23 cellular contexts compared by ENCODE assay signal in genomic region chr19:48053856-48054255, GRCh38. TPM values are rescaled to one million over a fixed set of nuclear protein-coding genes. Genes with fewer than 3 reads are reported as not detected.
A peak's percentile ranks its signal among the peaks of the same experiment; 100 is the strongest.
DNase-seq lines count a peak whose midpoint lies in the region; ATAC-seq, FAIRE-seq and TF ChIP-seq lines count a peak whose summit lies in the region.
"Had no signal": no experiment of that assay in that cellular context is flagged by ENCODE, and none has a peak within 500 bp of the region (broad histone marks: within the 10 kb centered on the region; RNA-seq: fewer than 3 reads in every experiment).

No MANE protein-coding gene starts in this region.

- no peak for TF ChIP-seq CTCF in bronchial epithelial cell (IDR thresholded peaks at IDR 0.05; ENCODE audit: insufficient read depth, low read length, severe bottlenecking)
- no peak for TF ChIP-seq CTCF in keratinocyte (optimal IDR thresholded peaks at IDR 0.05 in 1 of 3, IDR thresholded peaks at IDR 0.05 in 1 of 3, conservative IDR thresholded peaks at IDR 0.05 in 1 of 3; ENCODE audit: extremely low read depth in 1 of 3, insufficient read depth in 2 of 3, low read length in 3 of 3)
- no peak for TF ChIP-seq CTCF in WERI-Rb-1 (IDR thresholded peaks at IDR 0.05; ENCODE audit: low read depth, low read length)
- no peak for TF ChIP-seq CTCF in heart right ventricle (IDR thresholded peaks at IDR 0.05)
- TF ChIP-seq CTCF in Peyer's patch (IDR thresholded peaks at IDR 0.05) = no peak

- no peak overlapping the region for H3K4me3 ChIP-seq in bronchial epithelial cell (ENCODE audit: low read depth, low read length)
- H3K4me3 ChIP-seq in keratinocyte (ENCODE audit: control insufficient read depth in 2 of 3, extremely low read depth in 1 of 3, insufficient read depth in 2 of 3, low read depth in 1 of 3, low read length in 3 of 3) = no peak overlapping the region
- no peak overlapping the region for H3K4me3 ChIP-seq in WERI-Rb-1 (ENCODE audit: low read depth, low read length)
- H3K4me3 ChIP-seq in heart right ventricle = no peak overlapping the region
- H3K4me3 ChIP-seq in Peyer's patch = no peak overlapping the region
- H3K4me3 ChIP-seq: BLaER1, SK-N-MC had no signal

- DNase-seq in ELR (ENCODE audit: low read depth) (peak; percentile 14), M059J (ENCODE audit: low read depth) (peak; percentile 80), bronchial epithelial cell (ENCODE audit: low read depth) (peak; percentile 82), keratinocyte (ENCODE audit: low read depth, low spot score) (peak; percentile 30), WERI-Rb-1 (no peak), SW 1271 (lab: John Stamatoyannopoulos, UW) (no peak), heart right ventricle (no peak), Peyer's patch (no peak)
- DNase-seq: CD4-positive, alpha-beta memory T cell; DMS153; H9; NCI-H1417; NCI-H187; NCI-H2107; NCI-H510A treated with DMSO at 0.1 percent for 48 hours; NCI-H82; PC-3; Right ventricle myocardium superior had no signal

- WGBS in heart right ventricle, 2 donors = 85 to 92% methylated on average over 5 of the region's 5 CpGs

- dilution Hi-C loops in keratinocyte (cut with MboI; ENCODE audit: extremely low pct_ligation_motif_present, low sequenced_read_pairs) = no loop called here

- no peaks in the 10 kb centered on the region for H3K79me2 ChIP-seq in keratinocyte (ENCODE audit: control insufficient read depth, insufficient read depth, low read length)

- H3K9ac ChIP-seq in keratinocyte (ENCODE audit: control insufficient read depth, extremely low read depth, insufficient read depth, low read length) = no peak overlapping the region
- H3K9ac ChIP-seq: BLaER1 had no signal

- H3K4me2 ChIP-seq in keratinocyte (ENCODE audit: control insufficient read depth, extremely low read depth, insufficient read depth, low read depth, low read length) = no peak overlapping the region
- H3K4me2 ChIP-seq: BLaER1 had no signal

- no peak for TF ChIP-seq POLR2A in Peyer's patch (IDR thresholded peaks at IDR 0.05)

- FAIRE-seq in bronchial epithelial cell (lab: Jason Lieb, UNC) = no peak
- no peak for FAIRE-seq in keratinocyte (lab: Jason Lieb, UNC)

- H2AFZ ChIP-seq in keratinocyte (ENCODE audit: control insufficient read depth, low read length) = no peak overlapping the region

- intact Hi-C loops in heart right ventricle (cut with DNase I) = loop anchor here in 1 of 10 donors (10.0 kb wide), 1 partner anchor 599 kb away; no protein-coding TSS in a partner anchor

- H3K9me3 ChIP-seq in keratinocyte (ENCODE audit: control insufficient read depth, low read depth, low read length) (peaks cover 5% of the 10 kb centered on the region), WERI-Rb-1 (ENCODE audit: severe bottlenecking) (peaks cover 6% of the 10 kb centered on the region), heart right ventricle (no peaks in the 10 kb centered on the region), Peyer's patch (no peaks in the 10 kb centered on the region)

- H3K27ac ChIP-seq in keratinocyte (ENCODE audit: control insufficient read depth, insufficient read depth, low read length) (no peak overlapping the region), WERI-Rb-1 (no peak overlapping the region), heart right ventricle (no peak overlapping the region), Peyer's patch (no peak overlapping the region)
- H3K27ac ChIP-seq: BLaER1, SK-N-MC had no signal

- no peaks in the 10 kb centered on the region for H4K20me1 ChIP-seq in keratinocyte (ENCODE audit: control insufficient read depth, extremely low read depth, insufficient read depth, low read length)
- H4K20me1 ChIP-seq: BLaER1 had no signal

- no peaks in the 10 kb centered on the region for H3K9me1 ChIP-seq in keratinocyte (ENCODE audit: control insufficient read depth, extremely low read depth, insufficient read depth, low read length)

- ATAC-seq in heart right ventricle = no peak
- ATAC-seq: PC-3 had no signal

- H3K4me1 ChIP-seq in keratinocyte (ENCODE audit: control insufficient read depth, extremely low read depth, insufficient read depth, low read length) = peaks cover 3% of the 10 kb centered on the region
- H3K4me1 ChIP-seq in heart right ventricle = no peaks in the 10 kb centered on the region
- no peaks in the 10 kb centered on the region for H3K4me1 ChIP-seq in Peyer's patch
- H3K4me1 ChIP-seq: BLaER1 had no signal

- H3K36me3 ChIP-seq in bronchial epithelial cell (ENCODE audit: control insufficient read depth, insufficient read depth, low read length) = no peaks in the 10 kb centered on the region
- no peaks in the 10 kb centered on the region for H3K36me3 ChIP-seq in keratinocyte (ENCODE audit: control insufficient read depth in 2 of 2, extremely low read depth in 1 of 2, insufficient read depth in 2 of 2, low read length in 2 of 2)
- H3K36me3 ChIP-seq in WERI-Rb-1 = no peaks in the 10 kb centered on the region
- peaks cover 0 to 88% (median 18%) of the 10 kb centered on the region in 9 donors for H3K36me3 ChIP-seq in heart right ventricle
- no peaks in the 10 kb centered on the region for H3K36me3 ChIP-seq in Peyer's patch
- H3K36me3 ChIP-seq: BLaER1 had no signal

- no peaks in the 10 kb centered on the region for H3K27me3 ChIP-seq in bronchial epithelial cell (ENCODE audit: control insufficient read depth, insufficient read depth, low read length)
- H3K27me3 ChIP-seq in keratinocyte (ENCODE audit: control insufficient read depth, extremely low read depth, insufficient read depth, low read length) = no peaks in the 10 kb centered on the region
- no peaks in the 10 kb centered on the region for H3K27me3 ChIP-seq in WERI-Rb-1 (ENCODE audit: insufficient read depth, low read depth, severe bottlenecking)
- H3K27me3 ChIP-seq in heart right ventricle = no peaks in the 10 kb centered on the region
- no peaks in the 10 kb centered on the region for H3K27me3 ChIP-seq in Peyer's patch
- H3K27me3 ChIP-seq: BLaER1 had no signal

RNA-seq across cellular contexts. Expression of gene CABP5, which starts 10.0 kb away (rescaled TPM):
- total RNA-seq in M059J (2014; rRNA removed; shearing (Covaris generic)) = 1.1 and 2.8 TPM in 2 replicates
- total RNA-seq in bronchial epithelial cell = not detected in 2 replicates
- not detected in 3 replicates for polyA plus RNA-seq in keratinocyte
- polyA plus RNA-seq in keratinocyte (2011; ENCODE audit: low read depth) = not detected
- polyA plus RNA-seq in keratinocyte (2011; cell fraction: cytosol; rRNA removed) = not detected in 2 replicates
- polyA plus RNA-seq in keratinocyte (2011; cell fraction: nucleus; rRNA removed) = not detected in 2 replicates
- not detected in 2 replicates for polyA plus RNA-seq in keratinocyte (2012; ENCODE audit: low replicate concordance)
- not detected in 3 replicates for polyA minus RNA-seq in keratinocyte
- not detected for polyA minus RNA-seq in keratinocyte (2011; cell fraction: cytosol; rRNA and poly(A)+ RNA removed)
- polyA minus RNA-seq in keratinocyte (2011; cell fraction: nucleus; rRNA and poly(A)+ RNA removed) = not detected in 2 replicates
- not detected for total RNA-seq in heart right ventricle
- polyA plus RNA-seq in heart right ventricle = not detected
- not detected for total RNA-seq in Peyer's patch
- total RNA-seq: A673; CD4-positive, alpha-beta memory T cell; G401; H9; LHCN-M2; PC-3; Right ventricle myocardium superior had no signal
- polyA plus RNA-seq: CD4-positive, alpha-beta memory T cell had no signal

RNA-seq across cellular contexts. Expression of gene PLA2G4C, which starts 56.8 kb away (rescaled TPM):
- 14.7 and 22.8 TPM in 2 replicates for total RNA-seq in M059J (2014; rRNA removed; shearing (Covaris generic))
- total RNA-seq in bronchial epithelial cell (0.51 and 1.1 TPM in 2 replicates), heart right ventricle (10 to 100 TPM; 28.1 to 71.2 (median 46.3) TPM), Peyer's patch (10 to 100 TPM in 3 of 4 donors, 1 to 10 TPM in 1; 7.6 to 26.9 (median 18.3) TPM)
- polyA plus RNA-seq in keratinocyte (0.35 to 1.3 TPM (median 0.56 TPM) in 3 replicates), heart right ventricle (10 to 100 TPM; 15.0 to 59.7 TPM)
- polyA plus RNA-seq in keratinocyte (2011; ENCODE audit: low read depth) = 3.6 TPM
- polyA plus RNA-seq in keratinocyte (2011; cell fraction: cytosol; rRNA removed) = 1.2 TPM in 2 replicates
- polyA plus RNA-seq in keratinocyte (2011; cell fraction: nucleus; rRNA removed) = 1.8 and 2.7 TPM in 2 replicates
- 1.8 and 3.5 TPM in 2 replicates for polyA plus RNA-seq in keratinocyte (2012; ENCODE audit: low replicate concordance)
- polyA minus RNA-seq in keratinocyte = 0.16 to 1.2 TPM (median 0.56 TPM) in 3 replicates
- not detected for polyA minus RNA-seq in keratinocyte (2011; cell fraction: cytosol; rRNA and poly(A)+ RNA removed)
- polyA minus RNA-seq in keratinocyte (2011; cell fraction: nucleus; rRNA and poly(A)+ RNA removed) = 4.7 and 5.0 TPM in 2 replicates

RNA-seq across cellular contexts. Expression of gene ELSPBP1, which starts 59.4 kb away (rescaled TPM):
- total RNA-seq in M059J (2014; rRNA removed; shearing (Covaris generic)) = 24.4 and 33.3 TPM in 2 replicates
- not detected in 2 replicates for total RNA-seq in bronchial epithelial cell
- polyA plus RNA-seq in keratinocyte = not detected in 3 replicates
- not detected for polyA plus RNA-seq in keratinocyte (2011; ENCODE audit: low read depth)
- polyA plus RNA-seq in keratinocyte (2011; cell fraction: cytosol; rRNA removed) = not detected in 2 replicates
- polyA plus RNA-seq in keratinocyte (2011; cell fraction: nucleus; rRNA removed) = not detected in 2 replicates
- not detected in 2 replicates for polyA plus RNA-seq in keratinocyte (2012; ENCODE audit: low replicate concordance)
- not detected in 3 replicates for polyA minus RNA-seq in keratinocyte
- not detected for polyA minus RNA-seq in keratinocyte (2011; cell fraction: cytosol; rRNA and poly(A)+ RNA removed)
- polyA minus RNA-seq in keratinocyte (2011; cell fraction: nucleus; rRNA and poly(A)+ RNA removed) = not detected in 2 replicates
- total RNA-seq in heart right ventricle = not detected
- not detected for polyA plus RNA-seq in heart right ventricle
- total RNA-seq in Peyer's patch = not detected
- total RNA-seq: CD4-positive, alpha-beta memory T cell; G401; H9; LHCN-M2; PC-3; Right ventricle myocardium superior had no signal
- polyA plus RNA-seq: CD4-positive, alpha-beta memory T cell had no signal

Comparison
In these comparisons a context has a peak if more than half of its experiments do, and no peak if none do; other contexts are left out.
1. DNase-seq: peak in ELR (single experiment), M059J (single experiment), bronchial epithelial cell (single experiment) and keratinocyte (single experiment); none in WERI-Rb-1 (single experiment), SW 1271 (0 of 2), heart right ventricle (0 of 2) and Peyer's patch (0 of 3).
2. RNA of gene ELSPBP1, which starts 59.4 kb away (total RNA-seq): 24.4 to 33.3 TPM in M059J; not detected in bronchial epithelial cell, not detected in heart right ventricle and not detected in Peyer's patch; every median in the first group is over 10 times any median in the second.